Comparison of ENCODE assay signal across 28 cellular contexts in genomic region chr7:118194571-118194970, GRCh38. TPM values are rescaled to one million over a fixed set of nuclear protein-coding genes. Genes with fewer than 3 reads are reported as not detected.
"Had no signal": no experiment of that assay in that cellular context is flagged by ENCODE, and none has a peak within 500 bp of the region (broad histone marks: within the 10 kb centered on the region; RNA-seq: fewer than 3 reads in every experiment).

No MANE protein-coding gene starts in this region.

- H3K27me3 ChIP-seq: breast epithelium, Peyer's patch, SJCRH30 had no signal

- DNase-seq: activated CD4-positive, alpha-beta memory T cell treated with anti-CD3 and anti-CD28 coated beads, Interleukin-2, amount 10 ng/mL, durations not matched to agents 7 days and 5 days; activated CD4-positive, alpha-beta T cell treated with anti-CD3 and anti-CD28 coated beads, Interleukin-2, amount 10 ng/mL, durations not matched to agents 7 days and 5 days; activated CD4-positive, CD25-positive, alpha-beta regulatory T cell; activated CD8-positive, alpha-beta memory T cell treated with anti-CD3 and anti-CD28 coated beads, Interleukin-2, amount 50 U/mL, for 4 hours; activated naive CD4-positive, alpha-beta T cell; activated T-cell treated with anti-CD3 and anti-CD28 coated beads, Interleukin-2, amount 50 U/mL, for 72 hours; aorta; central memory CD4-positive, alpha-beta T cell; Karpas-422; MM.1S; NCI-H1105; NCI-H1436; NCI-H1694 treated with DMSO at 0.1 percent for 48 hours; NCI-H2029 treated with DMSO at 0.1 percent for 48 hours; NCI-H2227 treated with DMSO at 0.1 percent for 48 hours; NCI-H446 treated with DMSO at 0.1 percent for 48 hours; NCI-H524 treated with DMSO at 0.1 percent for 48 hours; NCI-H748 treated with DMSO at 0.1 percent for 48 hours; OCI-M1; Peyer's patch; Right ventricle myocardium superior; SJCRH30; T-helper 17 cell; T-helper 9 cell had no signal

- H3K9me3 ChIP-seq: breast epithelium, Peyer's patch, SJCRH30 had no signal

- ATAC-seq: activated T-cell treated with anti-CD3 and anti-CD28 coated beads, Interleukin-2, amount 50 U/mL, for 72 hours; T-helper 17 cell had no signal

- H3K4me1 ChIP-seq: breast epithelium, Peyer's patch, SJCRH30 had no signal

- H3K27ac ChIP-seq: breast epithelium, coronary artery, Peyer's patch, RWPE1, SJCRH30 had no signal

- H3K4me3 ChIP-seq: breast epithelium, coronary artery, Peyer's patch, SJCRH30 had no signal

RNA-seq across cellular contexts. Expression of gene ANKRD7, which starts 29.9 kb away (rescaled TPM):
- total RNA-seq: activated CD4-positive, alpha-beta memory T cell treated with anti-CD3 and anti-CD28 coated beads, Interleukin-2, amount 10 ng/mL, durations not matched to agents 7 days and 5 days; activated CD4-positive, alpha-beta T cell treated with anti-CD3 and anti-CD28 coated beads, Interleukin-2, amount 10 ng/mL, durations not matched to agents 7 days and 5 days; chondrocyte; Peyer's patch had no signal
